1 cellular context compared by ENCODE assay signal in genomic region chr15:50241684-50242450, GRCh38.
TF ChIP-seq lines count a peak whose summit lies in the region.

No MANE protein-coding gene starts in this region.

TF ChIP-seq in HepG2, 621 proteins besides CTCF, POLR2A, EP300 and RAD21:
- TF ChIP-seq TMF1 (CRISPR knock-in tag; IDR thresholded peaks at IDR 0.05; ENCODE audit: low read depth) (no peak), ZNF20 (CRISPR knock-in tag; IDR thresholded peaks at IDR 0.05) (no peak), NR1H2 (CRISPR knock-in tag; IDR thresholded peaks at IDR 0.05; ENCODE audit: borderline replicate concordance, low read depth) (no peak), STAG1 (CRISPR knock-in tag; IDR thresholded peaks at IDR 0.05) (0 out of 2 replicates have a peak, but pooled peaks have one; percentile 11)
